ENCODE assay signal across 8 cellular contexts in genomic region chr12:119668315-119668651, GRCh38. TPM values are rescaled to one million over a fixed set of nuclear protein-coding genes. Genes with fewer than 3 reads are reported as not detected.
A peak's percentile ranks its signal among the peaks of the same experiment; 100 is the strongest.
DNase-seq lines count a peak whose midpoint lies in the region; ATAC-seq, FAIRE-seq and TF ChIP-seq lines count a peak whose summit lies in the region.

No MANE protein-coding gene starts in this region.

- peak overlapping the region; percentile 73 for H3K18ac ChIP-seq in H9 (ENCODE audit: insufficient read length, low read depth, low read length)

- in situ Hi-C loops in ACHN (cut with HindIII; ENCODE audit: low pct_ligation_motif_present, low pct_unique_long_range_greater_than_20kb, low sequenced_read_pairs), result no loop called here

- H2BK120ac ChIP-seq in H9 (ENCODE audit: low read depth, low read length, poor library complexity, severe bottlenecking), result no peak overlapping the region

- peak; percentile 13 for ATAC-seq in left lung

- intact Hi-C loops in adrenal gland (cut with DNase I) (loop anchor here in 1 of 2 donors (10.0 kb wide), 2 partner anchors 117 to 237 kb away; no protein-coding TSS in a partner anchor), left lung (cut with DNase I) (no loop called here), thyroid gland (cut with DNase I) (no loop called here)

- H3K27me3 Mint-ChIP-seq in H9 (ENCODE audit: low read depth), result peaks cover 3% of the 10 kb centered on the region

- peak; percentile 44 for DNase-seq in ACHN
- DNase-seq in H9, result no peak
- no peak for DNase-seq in adrenal gland
- no peak for DNase-seq in left lung
- no peak for DNase-seq in thyroid gland
- no peak for DNase-seq in glomerular visceral epithelial cell (ENCODE audit: extremely low spot score)
- DNase-seq in H54 (ENCODE audit: insufficient read length, low spot score), result no peak
- DNase-seq in mesenteric fat pad (ENCODE audit: low spot score), result no peak

- no peak for FAIRE-seq in H54 (lab: Jason Lieb, UNC)

- H3K27me3 ChIP-seq in H9 (ENCODE audit: insufficient read depth, low read length) (no peaks in the 10 kb centered on the region), adrenal gland (no peaks in the 10 kb centered on the region), left lung (no peaks in the 10 kb centered on the region), thyroid gland (no peaks in the 10 kb centered on the region)

- H3K23me2 ChIP-seq in H9 (ENCODE audit: insufficient read length, low read depth, low read length, poor library complexity, severe bottlenecking), result no peaks in the 10 kb centered on the region

- H3K4me3 Mint-ChIP-seq in H9, result peak overlapping the region; percentile 92 to 94

- H3K4ac ChIP-seq in H9 (ENCODE audit: low read depth, low read length), result no peak overlapping the region

- H2AK5ac ChIP-seq in H9 (ENCODE audit: insufficient read length, low read length), result no peak overlapping the region

- H3K23ac ChIP-seq in H9 (ENCODE audit: insufficient read length, low read depth, low read length), result no peak overlapping the region

- H2BK20ac ChIP-seq in H9 (ENCODE audit: low read depth, low read length, poor library complexity, severe bottlenecking), result no peak overlapping the region

- peak overlapping the region; percentile 92 for H3K9ac ChIP-seq in H9 (ENCODE audit: extremely low read depth, insufficient read length, low read length)

- H3K27ac Mint-ChIP-seq in H9, result peak overlapping the region; percentile 93 to 95 (median 94)

- WGBS in H9 (ENCODE audit: extremely low coverage, insufficient read length, low lambda C conversion rate), result no CpG with 5 or more reads among the region's 14 CpGs
- 1 to 3% (median 3%) methylated on average over 5 to 14 of the region's 14 CpGs for WGBS in adrenal gland, 4 donors
- WGBS in thyroid gland, 2 donors, result 4 to 6% methylated on average over 10 to 12 of the region's 14 CpGs

- peaks cover 13 to 15% of the 10 kb centered on the region in 2 experiments for H3K4me1 Mint-ChIP-seq in H9

- no peak overlapping the region for H4K91ac ChIP-seq in H9 (ENCODE audit: insufficient read length, low read depth, low read length)

- TF ChIP-seq POLR2A in adrenal gland (IDR thresholded peaks at IDR 0.05) (no peak), thyroid gland (IDR thresholded peaks at IDR 0.05) (no peak), H54 (IDR thresholded peaks at IDR 0.05; ENCODE audit: low read depth, low read length) (no peak)

- peaks cover 4% of the 10 kb centered on the region for H3K79me1 ChIP-seq in H9 (ENCODE audit: insufficient read depth, low read depth, low read length, poor library complexity, severe bottlenecking)

- H3K79me2 ChIP-seq in H9 (ENCODE audit: insufficient read depth, low read length), result no peaks in the 10 kb centered on the region

- H3K9me3 ChIP-seq in H9 (ENCODE audit: control insufficient read depth, low read depth, low read length) (no peaks in the 10 kb centered on the region), adrenal gland (replicated peaks in 1 of 3) (no peaks in the 10 kb centered on the region), left lung (no peaks in the 10 kb centered on the region), thyroid gland (no peaks in the 10 kb centered on the region)

- no peaks in the 10 kb centered on the region for H3K9me3 Mint-ChIP-seq in H9

- H3K14ac ChIP-seq in H9 (ENCODE audit: insufficient read depth, low read length), result peak overlapping the region; percentile 61

- no peak overlapping the region for H3T11ph ChIP-seq in H9 (ENCODE audit: low read length)

- H3K4me2 ChIP-seq in H9 (ENCODE audit: insufficient read depth, insufficient read length, low read length), result peak overlapping the region; percentile 94

- no peak overlapping the region for H2BK15ac ChIP-seq in H9 (ENCODE audit: low read depth, low read length)

- H2BK5ac ChIP-seq in H9 (ENCODE audit: insufficient read length, low read length), result peak overlapping the region; percentile 71

- H3K4me1 ChIP-seq in H9 (ENCODE audit: insufficient read depth, low read length) (no peaks in the 10 kb centered on the region), adrenal gland (replicated peaks in 1 of 2) (peaks cover 27 to 55% of the 10 kb centered on the region in 2 donors), left lung (peaks cover 16 to 63% of the 10 kb centered on the region in 2 donors), thyroid gland (peaks cover 15 to 22% of the 10 kb centered on the region in 2 donors)

- H3K27ac ChIP-seq in H9 (ENCODE audit: insufficient read length, low read depth, low read length), result peak overlapping the region; percentile 43
- peak overlapping the region; percentile 76 to 94 (median 88) for H3K27ac ChIP-seq in adrenal gland
- H3K27ac ChIP-seq in left lung, result peak overlapping the region; percentile 97 to 98
- H3K27ac ChIP-seq in thyroid gland, result peak overlapping the region; percentile 81 to 92 (median 89)

- no peak overlapping the region for H2AFZ ChIP-seq in H9 (ENCODE audit: low read length)

- H3K4me3 ChIP-seq in adrenal gland, result peak overlapping the region; percentile 68 to 98 (median 77)
- peak overlapping the region; percentile 84 to 91 for H3K4me3 ChIP-seq in left lung
- H3K4me3 ChIP-seq in thyroid gland (replicated peaks in 1 of 3), result peak overlapping the region; percentile 43 to 90 (median 90)

- H3K36me3 Mint-ChIP-seq in H9 (ENCODE audit: insufficient read depth in 1 of 3, low read depth in 3 of 3), result peaks cover 17 to 40% (median 34%) of the 10 kb centered on the region in 3 experiments

- no peak for TF ChIP-seq CTCF in H9 (conservative IDR thresholded peaks at IDR 0.05)
- TF ChIP-seq CTCF in adrenal gland (IDR thresholded peaks at IDR 0.05), result no peak
- no peak for TF ChIP-seq CTCF in left lung (IDR thresholded peaks at IDR 0.05)
- no peak for TF ChIP-seq CTCF in thyroid gland (IDR thresholded peaks at IDR 0.05)

- no peak overlapping the region for H3K56ac ChIP-seq in H9 (ENCODE audit: insufficient read length, low read depth, low read length)

- H3K36me3 ChIP-seq in adrenal gland (replicated peaks in 1 of 2), result peaks cover 0 to 23% of the 10 kb centered on the region in 2 donors
- peaks cover 0 to 25% of the 10 kb centered on the region in 2 donors for H3K36me3 ChIP-seq in left lung
- H3K36me3 ChIP-seq in thyroid gland, result peaks cover 12% of the 10 kb centered on the region in 2 donors

- H2BK12ac ChIP-seq in H9 (ENCODE audit: insufficient read length, low read depth, low read length), result no peak overlapping the region

- H4K20me1 ChIP-seq in H9 (ENCODE audit: control insufficient read depth, insufficient read depth, insufficient read length), result no peaks in the 10 kb centered on the region

- no peak overlapping the region for H4K8ac ChIP-seq in H9 (replicated peaks; ENCODE audit: insufficient read length, low read depth, low read length)

- no peak overlapping the region for H4K5ac ChIP-seq in H9 (ENCODE audit: insufficient read length, low read depth, low read length)

RNA-seq across cellular contexts. Expression of gene PRKAB1, which starts 0.3 kb away (rescaled TPM):
- 42.2 and 44.2 TPM in 2 replicates for total RNA-seq in H9 (2021)
- total RNA-seq in adrenal gland, result 10 to 100 TPM; 21.5 to 75.8 (median 40.3) TPM
- polyA plus RNA-seq in adrenal gland, result 10 to 100 TPM; 27.8 to 30.5 (median 29.3) TPM
- total RNA-seq in left lung, result 10 to 100 TPM; 31.8 to 53.3 TPM
- total RNA-seq in thyroid gland, result 100 to 1,000 TPM in 1 of 4 donors, 10 to 100 TPM in 3; 22.5 to 197 (median 32.3) TPM
- 20.8 TPM for total RNA-seq in mesenteric fat pad

Comparison
In these comparisons a context has a peak if more than half of its experiments do, and no peak if none do; other contexts are left out.
1. H3K27ac ChIP-seq: peak in every context shown above with its lines; median percentile 98 in left lung; 89 in thyroid gland; 88 in adrenal gland; 43 in H9.